In genomic region chr7:43761382-43761781, GRCh38 we compare ENCODE assay signal across 2 cellular contexts.
TF ChIP-seq lines count a peak whose summit lies in the region.

No MANE protein-coding gene starts in this region.

TF ChIP-seq in A549, 52 proteins besides CTCF, POLR2A, EP300 and RAD21:
- no peak for TF ChIP-seq ZC3H11A (IDR thresholded peaks at IDR 0.05)
- TF ChIP-seq CHD2 (IDR thresholded peaks at IDR 0.05; ENCODE audit: low read length, partially characterized antibody): no peak
- no peak for TF ChIP-seq NPAS2 (CRISPR knock-in tag; IDR thresholded peaks at IDR 0.05; ENCODE audit: borderline replicate concordance)
- no peak for TF ChIP-seq TFCP2L1 (CRISPR knock-in tag; IDR thresholded peaks at IDR 0.05)
- no peak for TF ChIP-seq CBX2 (IDR thresholded peaks at IDR 0.05; ENCODE audit: borderline replicate concordance, low read depth)
- TF ChIP-seq MYC (IDR thresholded peaks at IDR 0.05; ENCODE audit: borderline replicate concordance, low read length): no peak
- TF ChIP-seq CBX8 (IDR thresholded peaks at IDR 0.05): no peak
- TF ChIP-seq POLR2AphosphoS2 (conservative IDR thresholded peaks at IDR 0.05; ENCODE audit: low read length): no peak
- no peak for TF ChIP-seq RARB (CRISPR knock-in tag; IDR thresholded peaks at IDR 0.05)
- no peak for TF ChIP-seq RFX5 (IDR thresholded peaks at IDR 0.05)
- TF ChIP-seq BCL3 (IDR thresholded peaks at IDR 0.05): no peak
- no peak for TF ChIP-seq FOXS1 (CRISPR knock-in tag; IDR thresholded peaks at IDR 0.05)
- no peak for TF ChIP-seq USF2 (IDR thresholded peaks at IDR 0.05)
- no peak for TF ChIP-seq JUNB (IDR thresholded peaks at IDR 0.05)
- no peak for TF ChIP-seq SMC3 (IDR thresholded peaks at IDR 0.05)
TF ChIP-seq in A549: peak in this region for 0.

TF ChIP-seq in GM12878, 131 proteins besides CTCF, POLR2A, EP300 and RAD21:
- TF ChIP-seq NBN (IDR thresholded peaks at IDR 0.05): no peak
- peak; percentile 85 for TF ChIP-seq ZNF24 (IDR thresholded peaks at IDR 0.05)
